16 cellular contexts compared by ENCODE assay signal in genomic region chr9:129100383-129101169, GRCh38.
"Had no signal": no experiment of that assay in that cellular context is flagged by ENCODE, and none has a peak within 500 bp of the region (broad histone marks: within the 10 kb centered on the region; RNA-seq: fewer than 3 reads in every experiment).

No MANE protein-coding gene starts in this region.

- H3K4me3 ChIP-seq: esophagus squamous epithelium, left lung, ovary, upper lobe of left lung had no signal

- H3K9me3 ChIP-seq: esophagus squamous epithelium, left lung, ovary, upper lobe of left lung had no signal

- H3K27ac Mint-ChIP-seq: activated naive CD4-positive, alpha-beta T cell treated with anti-CD3 and anti-CD28 coated beads, Interleukin-2, amount 50 U/mL, for 24 hours; memory B cell; nephron had no signal

- H3K27ac ChIP-seq: esophagus squamous epithelium, left lung, ovary, upper lobe of left lung had no signal

- H3K4me1 ChIP-seq: left lung, upper lobe of left lung had no signal

- H3K9me3 Mint-ChIP-seq: activated naive CD4-positive, alpha-beta T cell treated with anti-CD3 and anti-CD28 coated beads, Interleukin-2, amount 50 U/mL, for 24 hours; brain; memory B cell; nephron had no signal

- DNase-seq: activated effector memory CD4-positive, alpha-beta T cell treated with Interleukin-2 at 50 U/mL for 16 hours; amniotic stem cell; cerebellar nuclear complex; dermis blood vessel endothelial cell; esophagus squamous epithelium; foreskin fibroblast; left lung; ovary; stimulated activated CD4-positive, alpha-beta T cell treated with anti-CD3 and anti-CD28 coated beads, Interleukin-12 subunit alpha, Interleukin-12 subunit beta, amount 100 ng/mL, for 4 hours; stimulated activated naive CD4-positive, alpha-beta T cell treated with Interleukin-2 at 50 U/mL for 16 hours; upper lobe of left lung had no signal

- H3K27me3 ChIP-seq: esophagus squamous epithelium, left lung, ovary, upper lobe of left lung had no signal

- H3K36me3 ChIP-seq: ovary had no signal

- ATAC-seq: left lung had no signal

- FAIRE-seq: islet of Langerhans had no signal

- H3K36me3 Mint-ChIP-seq: memory B cell had no signal

- H3K4me1 Mint-ChIP-seq: activated naive CD4-positive, alpha-beta T cell treated with anti-CD3 and anti-CD28 coated beads, Interleukin-2, amount 50 U/mL, for 24 hours; brain; nephron had no signal

- H3K27me3 Mint-ChIP-seq: activated naive CD4-positive, alpha-beta T cell treated with anti-CD3 and anti-CD28 coated beads, Interleukin-2, amount 50 U/mL, for 24 hours had no signal

- H3K4me3 Mint-ChIP-seq: activated naive CD4-positive, alpha-beta T cell treated with anti-CD3 and anti-CD28 coated beads, Interleukin-2, amount 50 U/mL, for 24 hours; brain; memory B cell; nephron had no signal
